In the genomic region with DNA sequence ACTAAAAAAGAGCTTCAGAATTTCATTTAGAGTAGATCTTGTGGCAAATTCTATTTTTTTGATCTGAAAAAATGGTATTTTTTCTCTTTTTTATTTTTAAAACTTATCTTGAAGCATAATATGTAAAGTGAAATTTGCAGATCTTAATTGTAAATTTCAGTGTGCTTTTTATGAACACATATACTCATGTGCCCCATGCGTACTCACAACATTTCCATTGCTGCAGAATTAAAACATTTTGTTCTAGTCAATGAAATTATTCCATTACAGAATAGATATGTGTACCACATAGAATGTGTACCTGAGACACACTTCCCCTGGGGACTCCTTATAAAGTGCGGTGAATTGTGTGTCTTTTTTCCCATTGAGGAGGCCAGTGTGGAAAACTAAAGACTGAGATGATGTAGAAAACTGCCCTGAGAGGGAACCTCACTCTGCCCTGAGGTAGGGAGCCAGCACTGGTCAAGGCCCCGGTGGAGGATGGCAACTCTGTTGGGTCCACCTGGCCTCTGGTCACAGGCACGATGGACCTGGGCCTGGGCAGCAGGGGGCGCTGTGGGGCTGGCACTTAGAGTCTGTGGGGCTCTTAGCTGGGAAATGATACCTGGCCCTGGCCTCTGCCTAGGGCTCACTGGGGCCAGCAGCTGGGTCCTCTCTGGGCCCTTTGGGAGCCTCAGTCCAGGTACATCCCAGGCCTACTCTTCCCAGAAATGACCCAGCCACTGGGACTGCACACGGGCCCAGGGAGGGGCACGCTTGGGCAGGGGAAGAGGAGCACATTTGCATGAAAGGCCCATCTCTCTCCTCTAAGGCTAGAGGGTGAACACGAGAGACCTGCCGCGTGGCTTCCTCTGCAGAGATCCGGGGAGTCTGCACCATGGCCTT, we compare ENCODE assay signal across 8 cellular contexts.
DNase-seq lines count a peak whose midpoint lies in the region; ATAC-seq and TF ChIP-seq lines count a peak whose summit lies in the region.

No MANE protein-coding gene starts in this region.

- H3K36me3 Mint-ChIP-seq in HFFc6 (ENCODE audit: low read depth), result no peaks in the 10 kb centered on the region

- H3K9me3 Mint-ChIP-seq in HFFc6, result no peaks in the 10 kb centered on the region

- no peak overlapping the region for H3K4me3 Mint-ChIP-seq in HFFc6

- no peak overlapping the region for H3K27ac Mint-ChIP-seq in HFFc6

- H3K27ac ChIP-seq in body of pancreas, result peak overlapping the region in 2 of 4 donors; percentile 30 to 39

- H3K9me3 ChIP-seq in body of pancreas, result no peaks in the 10 kb centered on the region

- 48 to 49% methylated on average over 9 to 11 of the region's 11 CpGs for WGBS in body of pancreas, 2 donors

- ATAC-seq in body of pancreas, result peak; percentile 50

- no peaks in the 10 kb centered on the region for H3K27me3 ChIP-seq in body of pancreas

- no peak for TF ChIP-seq POLR2A in body of pancreas (IDR thresholded peaks at IDR 0.05)

- peak; percentile 90 for TF ChIP-seq CTCF in HFFc6 (IDR thresholded peaks at IDR 0.05)
- peak in 5 of 7 experiments; percentile 27 to 46 (median 32) for TF ChIP-seq CTCF in body of pancreas (IDR thresholded peaks at IDR 0.05)

- intact Hi-C loops in body of pancreas (cut with DNase I), result no loop called here

- peaks cover 29% of the 10 kb centered on the region for H3K27me3 Mint-ChIP-seq in HFFc6 (ENCODE audit: insufficient read depth)

- DNase-seq in Caki2 (ENCODE audit: low read depth) (peak; percentile 26), HFFc6 (peak; percentile 12), SKM-1 (lab: John Stamatoyannopoulos, UW; ENCODE audit: unreplicated experiment) (peak; percentile 49), body of pancreas (peak in 3 of 4 donors; percentile 41 to 52 (median 47)), kidney tubule cell (ENCODE audit: low spot score) (peak; percentile 60), NCI-H1092 (lab: John Stamatoyannopoulos, UW) (no peak), putamen (ENCODE audit: low spot score) (no peak)
- DNase-seq in stimulated activated CD4-positive, alpha-beta T cell treated with anti-CD3 and anti-CD28 coated beads, TNF-alpha, amount 100 ng/mL, for 48 hours (ENCODE audit: low read depth in 3 of 3), result peak; percentile 24 to 67 (median 52)

- peaks cover 3% of the 10 kb centered on the region for H3K4me1 ChIP-seq in body of pancreas

- no peak overlapping the region for H3K4me3 ChIP-seq in body of pancreas

- in situ Hi-C loops in Caki2 (cut with HindIII; ENCODE audit: low pct_unique_long_range_greater_than_20kb, low sequenced_read_pairs), result no loop called here

- H3K4me1 Mint-ChIP-seq in HFFc6 (ENCODE audit: low read depth), result no peaks in the 10 kb centered on the region

- H3K36me3 ChIP-seq in body of pancreas (replicated peaks in 1 of 2; ENCODE audit: insufficient read depth in 1 of 2, low read depth in 2 of 2), result no peaks in the 10 kb centered on the region

Comparison
In these comparisons a context has a peak if more than half of its experiments do, and no peak if none do; other contexts are left out.
1. DNase-seq: peak in Caki2 (single experiment), HFFc6 (single experiment), SKM-1 (single experiment), body of pancreas (3 of 4), kidney tubule cell (single experiment) and stimulated activated CD4-positive, alpha-beta T cell treated with anti-CD3 and anti-CD28 coated beads, TNF-alpha, amount 100 ng/mL, for 48 hours (3 of 3); none in NCI-H1092 (single experiment) and putamen (single experiment).